ENCODE assay signal across 8 cellular contexts in the genomic region with DNA sequence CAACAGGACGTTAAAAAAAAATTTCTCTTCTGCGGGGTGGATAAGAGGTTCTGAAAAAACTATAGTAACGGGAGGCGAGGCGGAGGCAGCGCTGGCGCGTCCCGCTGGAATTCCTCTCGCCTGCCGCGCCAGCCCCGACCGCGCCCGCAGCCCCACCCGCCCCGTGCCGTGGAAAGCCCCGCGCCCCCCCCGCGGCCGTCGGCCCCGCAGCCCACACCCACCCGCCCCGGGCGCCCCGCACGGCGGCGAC. TPM values are rescaled to one million over a fixed set of nuclear protein-coding genes. Genes with fewer than 3 reads are reported as not detected.
DNase-seq lines count a peak whose midpoint lies in the region; ATAC-seq and TF ChIP-seq lines count a peak whose summit lies in the region.

No MANE protein-coding gene starts in this region.

- H3K4me1 Mint-ChIP-seq in T-cell, result peaks cover 30 to 40% (median 38%) of the 10 kb centered on the region in 3 donors

- H3K4me2 ChIP-seq in skeletal muscle satellite cell (ENCODE audit: low read length), result peak overlapping the region; percentile 77

- intact Hi-C loops in Right ventricle myocardium superior (cut with DNase I), result loop anchor here (5.0 to 10.0 kb wide), 2 partner anchors 77 to 149 kb away; no protein-coding TSS in a partner anchor

- H3K4me3 Mint-ChIP-seq in T-cell, result peak overlapping the region; percentile 71 to 89 (median 81)

- POLR2A ChIA-PET in T-cell (lab: Charles Lee), result no interaction called here

- peak overlapping the region; percentile 82 to 86 for H3K27ac Mint-ChIP-seq in T-cell

- CTCF ChIA-PET in T-cell (lab: Charles Lee), result no interaction called here

- H3K36me3 Mint-ChIP-seq in T-cell, result no peaks in the 10 kb centered on the region

- DNase-seq in GM12864 (ENCODE audit: low read depth) (no peak), T-cell (peak in 1 of 34 experiments; percentile 84), Right ventricle myocardium superior (no peak), SK-N-DZ (ENCODE audit: low spot score) (no peak), glomerular visceral epithelial cell (ENCODE audit: extremely low spot score) (no peak)

- H3K4me3 ChIP-seq in GM12864 (ENCODE audit: low read depth, low read length) (peak overlapping the region; percentile 91), skeletal muscle satellite cell (ENCODE audit: low read length) (peak overlapping the region; percentile 68)

- H3K9ac ChIP-seq in skeletal muscle satellite cell (ENCODE audit: low read depth, low read length), result peak overlapping the region; percentile 90

- H3K9me3 ChIP-seq in skeletal muscle satellite cell (replicated peaks; ENCODE audit: low read length), result no peaks in the 10 kb centered on the region

- no peaks in the 10 kb centered on the region for H3K27me3 ChIP-seq in skeletal muscle satellite cell (ENCODE audit: control insufficient read depth, insufficient read depth, low read length)

- no peaks in the 10 kb centered on the region for H3K36me3 ChIP-seq in skeletal muscle satellite cell (ENCODE audit: insufficient read depth, low read length)

- H3K4me1 ChIP-seq in skeletal muscle satellite cell (ENCODE audit: control insufficient read depth, insufficient read depth, low read length), result peaks cover 11% of the 10 kb centered on the region

- no peak for TF ChIP-seq CTCF in GM12864 (IDR thresholded peaks at IDR 0.05; ENCODE audit: low read depth, low read length, missing control alignments)

- H3K27me3 Mint-ChIP-seq in T-cell, result no peaks in the 10 kb centered on the region

- no peaks in the 10 kb centered on the region for H3K9me3 Mint-ChIP-seq in T-cell

- peak; percentile 22 for ATAC-seq in HG02571 (IDR thresholded peaks at IDR 0.05; ENCODE audit: unreplicated experiment)
- ATAC-seq in T-cell (replicated peaks in 1 of 4), result peak in 3 of 4 experiments; percentile 39 to 46 (median 39)
- ATAC-seq in Right ventricle myocardium superior (ENCODE audit: poor library complexity), result peak; percentile 30
- no peak for ATAC-seq in GM18517 (IDR thresholded peaks at IDR 0.05; ENCODE audit: unreplicated experiment)

RNA-seq across cellular contexts. Expression of a gene that starts 0.5 kb away (rescaled TPM):
- total RNA-seq in T-cell, result 10 to 100 TPM; 50.2 to 84.3 (median 52.2) TPM
- total RNA-seq in Right ventricle myocardium superior, result 477 TPM
- 130 and 137 TPM in 2 replicates for total RNA-seq in skeletal muscle satellite cell (2012; rRNA removed)
- polyA plus RNA-seq in SK-N-DZ (2014; cell fraction: cytosol; rRNA removed), result 42.2 and 62.3 TPM in 2 replicates
- 20.7 and 39.8 TPM in 2 replicates for polyA plus RNA-seq in SK-N-DZ (2014; cell fraction: nucleus; rRNA removed)
